ENCODE assay signal across 12 cellular contexts in the genomic region with DNA sequence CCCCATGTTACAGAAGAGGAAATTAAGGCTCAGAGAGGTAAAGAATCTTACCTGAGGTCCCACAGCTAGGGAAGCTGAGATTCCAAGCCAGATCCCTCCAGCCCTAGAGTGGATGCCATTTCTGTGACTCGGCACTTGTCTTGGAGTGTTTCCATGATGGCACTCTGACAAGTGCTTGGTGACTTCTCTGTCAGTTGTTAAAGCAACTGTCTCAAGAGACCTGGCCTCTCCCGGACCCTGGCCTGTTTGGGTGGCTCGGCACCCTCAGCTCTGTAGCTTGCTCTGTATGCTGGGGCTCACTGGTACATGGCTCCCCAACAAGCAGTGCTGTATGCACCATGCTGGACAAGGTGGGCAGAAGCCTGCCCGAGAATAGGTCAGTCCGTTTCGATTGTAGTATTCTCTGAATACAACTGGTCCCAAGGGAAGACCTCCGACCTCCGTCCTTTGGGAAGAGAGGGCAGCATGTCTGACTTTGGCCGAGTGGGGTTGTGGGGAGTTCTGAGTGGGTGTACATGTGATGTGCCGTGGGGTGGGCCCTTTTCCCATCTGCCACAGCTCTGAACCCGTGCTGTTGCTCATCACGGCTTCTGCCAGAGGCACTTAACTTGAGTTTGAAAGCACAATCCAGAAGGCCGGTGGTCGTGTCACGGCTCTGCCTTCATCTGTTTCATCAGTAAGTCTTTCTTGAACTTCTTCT. TPM values are rescaled to one million over a fixed set of nuclear protein-coding genes. Genes with fewer than 3 reads are reported as not detected.
DNase-seq lines count a peak whose midpoint lies in the region; ATAC-seq and TF ChIP-seq lines count a peak whose summit lies in the region.
"Had no signal": no experiment of that assay in that cellular context is flagged by ENCODE, and none has a peak within 500 bp of the region (broad histone marks: within the 10 kb centered on the region; RNA-seq: fewer than 3 reads in every experiment).

No MANE protein-coding gene starts in this region.

- H2BK5ac ChIP-seq in neuronal stem cell (ENCODE audit: low read length), result no peak overlapping the region

- no peak overlapping the region for H2BK12ac ChIP-seq in neuronal stem cell (ENCODE audit: low read length)

- CTCF ChIA-PET in PC-3 (lab: Charles Lee) (no interaction called here), T-cell (lab: Charles Lee) (no interaction called here)

- H4K91ac ChIP-seq in neuronal stem cell (ENCODE audit: low read depth, low read length, poor library complexity), result no peak overlapping the region

- H3K27me3 Mint-ChIP-seq in T-cell, result no peaks in the 10 kb centered on the region

- no peak; the same call in 1 of the 2 replicates for ATAC-seq in PC-3
- no peak for ATAC-seq in T-cell (replicated peaks in 1 of 4)
- no peak for ATAC-seq in HG02885 (IDR thresholded peaks at IDR 0.05; ENCODE audit: poor library complexity, unreplicated experiment)

- no peak overlapping the region for H2BK15ac ChIP-seq in neuronal stem cell (ENCODE audit: low read length)

- H3K36me3 Mint-ChIP-seq in T-cell, result no peaks in the 10 kb centered on the region

- peaks cover 91% of the 10 kb centered on the region for H3K79me2 ChIP-seq in PC-3 (ENCODE audit: low read length)
- peaks cover 96% of the 10 kb centered on the region for H3K79me2 ChIP-seq in MM.1S (ENCODE audit: low read length)

- H3K79me1 ChIP-seq in neuronal stem cell (ENCODE audit: low read depth, low read length), result peaks cover 7% of the 10 kb centered on the region

- H3K9me3 Mint-ChIP-seq in T-cell, result no peaks in the 10 kb centered on the region
- H3K9me3 Mint-ChIP-seq: activated T-helper 1 cell treated with anti-CD3 and anti-CD28 coated beads, Interleukin-12 subunit alpha, Interleukin-12 subunit beta, Interleukin-2, Interleukin-4 antibody, amounts not matched to agents 30 ng/mL and 10 ng/mL and 1 ng/mL, durations not matched to agents 14 hours and 24 hours and 36 hours; CD14-positive monocyte had no signal

- BruUV-seq in PC-3 (replicated peaks; lab: Mats Ljungman, UMichigan), result no TSS peak

- WGBS in neuronal stem cell (ENCODE audit: extremely low coverage in 2 of 2, insufficient read length in 2 of 2, insufficient replicate concordance in 1 of 2), 2 donors, result no CpG with 5 or more reads among the region's 15 CpGs

- no peaks in the 10 kb centered on the region for H3K9me3 ChIP-seq in PC-3 (ENCODE audit: low read length)
- no peaks in the 10 kb centered on the region for H3K9me3 ChIP-seq in neuronal stem cell (replicated peaks in 1 of 2; ENCODE audit: control insufficient read depth in 2 of 2, insufficient read depth in 1 of 2, low read depth in 1 of 2, low read length in 2 of 2)
- no peaks in the 10 kb centered on the region for H3K9me3 ChIP-seq in MM.1S (replicated peaks; ENCODE audit: insufficient read depth, low read length)
- H3K9me3 ChIP-seq: neutrophil had no signal

- H3K4me3 ChIP-seq in PC-3 (ENCODE audit: low read length) (no peak overlapping the region), foreskin fibroblast (ENCODE audit: low read depth in 1 of 2, low read length in 2 of 2) (no peak overlapping the region), neuronal stem cell (ENCODE audit: low read length in 2 of 2) (no peak overlapping the region), MM.1S (ENCODE audit: low read length) (no peak overlapping the region)

- H4K8ac ChIP-seq in neuronal stem cell (ENCODE audit: low read depth, low read length), result no peak overlapping the region

- DNase-seq in AG08396 (ENCODE audit: low spot score), result peak; percentile 46
- DNase-seq in PC-3, result peak; percentile 46
- DNase-seq in foreskin fibroblast, result peak; percentile 34 to 70
- no peak for DNase-seq in neuronal stem cell (ENCODE audit: low spot score)
- no peak for DNase-seq in T-cell
- DNase-seq in MM.1S, result no peak
- no peak for DNase-seq in DMS153 (lab: John Stamatoyannopoulos, UW)
- DNase-seq: NCI-H526 treated with DMSO at 0.1 percent for 48 hours had no signal

- H3K4me1 ChIP-seq in PC-3 (ENCODE audit: insufficient read depth, low read length), result 0 out of 2 replicates have a peak, but pooled peaks cover 5% of the 10 kb centered on the region
- H3K4me1 ChIP-seq in neuronal stem cell (ENCODE audit: control insufficient read depth in 2 of 2, insufficient read depth in 1 of 2, low read depth in 1 of 2, low read length in 2 of 2), result peaks cover 20 to 28% of the 10 kb centered on the region in 2 donors
- H3K4me1 ChIP-seq in MM.1S (ENCODE audit: low read length), result no peaks in the 10 kb centered on the region

- H3K27ac ChIP-seq in PC-3 (ENCODE audit: low read length) (no peak overlapping the region), neuronal stem cell (replicated peaks; ENCODE audit: low read length) (no peak overlapping the region), MM.1S (ENCODE audit: low read length) (no peak overlapping the region)
- H3K27ac ChIP-seq: neutrophil had no signal

- H3K9ac ChIP-seq in PC-3 (ENCODE audit: low read length) (no peak overlapping the region), neuronal stem cell (ENCODE audit: low read depth, low read length, poor library complexity) (no peak overlapping the region), MM.1S (ENCODE audit: low read length) (no peak overlapping the region)

- H3K36me3 ChIP-seq in PC-3 (ENCODE audit: low read depth, low read length) (no peaks in the 10 kb centered on the region), neuronal stem cell (replicated peaks in 1 of 2; ENCODE audit: control insufficient read depth in 2 of 2, insufficient read depth in 2 of 2, low read length in 2 of 2) (no peaks in the 10 kb centered on the region), MM.1S (replicated peaks; ENCODE audit: insufficient read depth, low read length) (no peaks in the 10 kb centered on the region)

- no peak overlapping the region for H3K4me2 ChIP-seq in PC-3 (ENCODE audit: low read length)
- H3K4me2 ChIP-seq in neuronal stem cell (ENCODE audit: insufficient read depth, low read length, poor library complexity, severe bottlenecking), result no peak overlapping the region
- H3K4me2 ChIP-seq in MM.1S (ENCODE audit: low read depth, low read length), result no peak overlapping the region

- no peak overlapping the region for H3K27ac Mint-ChIP-seq in T-cell

- TF ChIP-seq CTCF in PC-3 (conservative IDR thresholded peaks at IDR 0.05; ENCODE audit: low read depth, low read length), result no peak
- TF ChIP-seq CTCF in foreskin fibroblast (IDR thresholded peaks at IDR 0.05; ENCODE audit: low read depth, low read length), result no peak
- TF ChIP-seq CTCF in MM.1S (IDR thresholded peaks at IDR 0.05; ENCODE audit: low read length), result no peak

- no peak overlapping the region for H3K14ac ChIP-seq in neuronal stem cell (ENCODE audit: low read length)

- H3K4ac ChIP-seq in neuronal stem cell (ENCODE audit: low read length), result no peak overlapping the region

- no peak overlapping the region for H3K4me3 Mint-ChIP-seq in T-cell
- H3K4me3 Mint-ChIP-seq: activated T-helper 1 cell treated with anti-CD3 and anti-CD28 coated beads, Interleukin-12 subunit alpha, Interleukin-12 subunit beta, Interleukin-2, Interleukin-4 antibody, amounts not matched to agents 30 ng/mL and 10 ng/mL and 1 ng/mL, durations not matched to agents 14 hours and 24 hours and 36 hours; CD14-positive monocyte had no signal

- H3F3A ChIP-seq in PC-3 (ENCODE audit: low read length, unreplicated experiment) (no peaks in the 10 kb centered on the region), MM.1S (ENCODE audit: insufficient read depth, low read length) (no peaks in the 10 kb centered on the region)

- no peaks in the 10 kb centered on the region for H3K27me3 ChIP-seq in PC-3 (ENCODE audit: low read length)
- H3K27me3 ChIP-seq in neuronal stem cell (ENCODE audit: control insufficient read depth in 3 of 3, insufficient read depth in 3 of 3, low read depth in 1 of 3, low read length in 3 of 3), result no peaks in the 10 kb centered on the region
- H3K27me3 ChIP-seq in MM.1S (replicated peaks; ENCODE audit: insufficient read depth, low read length), result no peaks in the 10 kb centered on the region
- H3K27me3 ChIP-seq: neutrophil had no signal

- H4K20me1 ChIP-seq in PC-3 (ENCODE audit: low read length) (peaks cover 11% of the 10 kb centered on the region; the same call in 1 of the 2 replicates), MM.1S (ENCODE audit: insufficient read depth, low read length) (peaks cover 43% of the 10 kb centered on the region)

- POLR2A ChIA-PET in PC-3 (lab: Charles Lee; ENCODE audit: unreplicated experiment) (no interaction called here), T-cell (lab: Charles Lee) (no interaction called here)

- H2AFZ ChIP-seq in PC-3 (ENCODE audit: low read length) (no peak overlapping the region), neuronal stem cell (ENCODE audit: low read length) (no peak overlapping the region), MM.1S (ENCODE audit: low read length) (no peak overlapping the region)

- H3K4me1 Mint-ChIP-seq in T-cell, result peaks cover 50 to 58% (median 52%) of the 10 kb centered on the region in 3 donors

- no peak overlapping the region for H2BK120ac ChIP-seq in neuronal stem cell (ENCODE audit: low read depth, low read length)

- H3K9me2 ChIP-seq in PC-3 (replicated peaks; ENCODE audit: low read length) (no peaks in the 10 kb centered on the region), MM.1S (replicated peaks; ENCODE audit: insufficient read depth, low read length) (no peaks in the 10 kb centered on the region)

- no peak overlapping the region for H3K23ac ChIP-seq in neuronal stem cell (ENCODE audit: low read depth, low read length, poor library complexity)

- peak overlapping the region; percentile 2 for H2AK5ac ChIP-seq in neuronal stem cell (ENCODE audit: low read depth, low read length)

- peak overlapping the region; percentile 15 for H3K18ac ChIP-seq in neuronal stem cell (ENCODE audit: low read length)

- intact Hi-C loops in PC-3 (cut with micrococcal nuclease), result no loop called here

RNA-seq across cellular contexts. Expression of a gene that starts 12.4 kb away (rescaled TPM):
- total RNA-seq in PC-3 (2014; rRNA removed) (118 and 130 TPM in 2 replicates), T-cell (10 to 100 TPM; 72.0 to 82.2 (median 77.0) TPM)
- 41.4 TPM for polyA plus RNA-seq in neuronal stem cell (2013, experiment 1 of 2)
- 40.9 TPM for polyA plus RNA-seq in neuronal stem cell (2013, experiment 2 of 2)

RNA-seq across cellular contexts. Expression of a gene that starts 12.8 kb away (rescaled TPM):
- total RNA-seq in PC-3 (2014; rRNA removed) (76.5 and 80.4 TPM in 2 replicates), T-cell (10 to 100 TPM; 29.0 to 45.9 (median 38.0) TPM)
- polyA plus RNA-seq in neuronal stem cell (2013, experiment 1 of 2), result 63.9 TPM
- polyA plus RNA-seq in neuronal stem cell (2013, experiment 2 of 2), result 61.6 TPM

RNA-seq across cellular contexts. Expression of a gene that starts 34.7 kb away (rescaled TPM):
- total RNA-seq in PC-3 (2014; rRNA removed), result 12.8 and 13.5 TPM in 2 replicates
- 30.2 TPM for polyA plus RNA-seq in neuronal stem cell (2013, experiment 1 of 2)
- 31.5 TPM for polyA plus RNA-seq in neuronal stem cell (2013, experiment 2 of 2)
- 10 to 100 TPM; 22.2 to 48.6 (median 37.9) TPM for total RNA-seq in T-cell

Comparison
In these comparisons a context has a peak if more than half of its experiments do, and no peak if none do; other contexts are left out.
1. DNase-seq: peak in AG08396 (single experiment), PC-3 (single experiment) and foreskin fibroblast (2 of 2); none in neuronal stem cell (single experiment), T-cell (0 of 34), MM.1S (single experiment) and DMS153 (single experiment).